Comparison of ENCODE assay signal across 1 cellular context in genomic region chr11:73760680-73761402, GRCh38.
TF ChIP-seq lines count a peak whose summit lies in the region.

RAB6A (minus strand) TSS chr11:73761074; CDS start chr11:73760635, 439 bp downstream.

TF ChIP-seq in HepG2, 621 proteins besides CTCF, POLR2A, EP300 and RAD21 (continued from another document and continues in another):
- TF ChIP-seq ZNF512 (CRISPR knock-in tag; IDR thresholded peaks at IDR 0.05), result no peak
- TF ChIP-seq ZNF879 (CRISPR knock-in tag; IDR thresholded peaks at IDR 0.05), result 0 out of 2 replicates have a peak, but pooled peaks have one; percentile 27
- TF ChIP-seq ZSCAN5A (CRISPR knock-in tag; IDR thresholded peaks at IDR 0.05; ENCODE audit: borderline replicate concordance), result no peak
- no peak for TF ChIP-seq ZNF274 (CRISPR knock-in tag; IDR thresholded peaks at IDR 0.05)
- no peak for TF ChIP-seq PPARG (CRISPR knock-in tag; conservative IDR thresholded peaks at IDR 0.05)
- no peak for TF ChIP-seq MIER3 (CRISPR knock-in tag; IDR thresholded peaks at IDR 0.05; ENCODE audit: borderline replicate concordance)
- no peak for TF ChIP-seq RNF219 (CRISPR knock-in tag; IDR thresholded peaks at IDR 0.05)
- no peak for TF ChIP-seq ZC3H4 (CRISPR knock-in tag; IDR thresholded peaks at IDR 0.05; ENCODE audit: borderline replicate concordance)
- TF ChIP-seq PREB (CRISPR knock-in tag; IDR thresholded peaks at IDR 0.05), result no peak
- TF ChIP-seq RERE (CRISPR knock-in tag; IDR thresholded peaks at IDR 0.05; ENCODE audit: low read depth), result no peak
- TF ChIP-seq ATAD3A (CRISPR knock-in tag; IDR thresholded peaks at IDR 0.05), result no peak
- TF ChIP-seq SIN3B (IDR thresholded peaks at IDR 0.05; ENCODE audit: low read length), result no peak
- 0 out of 4 replicates have a peak, but pooled peaks of 1 of the 2 experiments have one; percentile 36 for TF ChIP-seq ATF4 (CRISPR knock-in tag; IDR thresholded peaks at IDR 0.05)
- TF ChIP-seq MED1 (CRISPR knock-in tag; IDR thresholded peaks at IDR 0.05), result peak; percentile 41
- no peak for TF ChIP-seq GTF2F1 (IDR thresholded peaks at IDR 0.05; ENCODE audit: low read length)
- TF ChIP-seq DBP (CRISPR knock-in tag; IDR thresholded peaks at IDR 0.05; ENCODE audit: not compliant biosample characterization), result no peak
- TF ChIP-seq FOSL1 (CRISPR knock-in tag; IDR thresholded peaks at IDR 0.05; ENCODE audit: borderline replicate concordance), result no peak
- TF ChIP-seq SRSF4 (IDR thresholded peaks at IDR 0.05; ENCODE audit: low read depth, low read length, poor library complexity, severe bottlenecking), result no peak
- no peak for TF ChIP-seq ZKSCAN5 (CRISPR knock-in tag; IDR thresholded peaks at IDR 0.05)
- TF ChIP-seq ZEB1 (IDR thresholded peaks at IDR 0.05; ENCODE audit: insufficient replicate concordance, low read depth), result no peak
- 0 out of 2 replicates have a peak, but pooled peaks have one; percentile 50 for TF ChIP-seq ZNF446 (CRISPR knock-in tag; IDR thresholded peaks at IDR 0.05)
- no peak; the same call in 1 of the 2 replicates for TF ChIP-seq NFKB2 (CRISPR knock-in tag; IDR thresholded peaks at IDR 0.05; ENCODE audit: borderline replicate concordance)
- no peak for TF ChIP-seq SMAD1 (CRISPR knock-in tag; IDR thresholded peaks at IDR 0.05; ENCODE audit: borderline replicate concordance, low read depth)
- no peak for TF ChIP-seq NR2F2 (IDR thresholded peaks at IDR 0.05; ENCODE audit: borderline replicate concordance, low read depth)
- no peak for TF ChIP-seq ZNF792 (CRISPR knock-in tag; IDR thresholded peaks at IDR 0.05)
- no peak for TF ChIP-seq ZFP37 (CRISPR knock-in tag; IDR thresholded peaks at IDR 0.05; ENCODE audit: borderline replicate concordance)
- TF ChIP-seq IKZF4 (CRISPR knock-in tag; IDR thresholded peaks at IDR 0.05; ENCODE audit: borderline replicate concordance, low read depth, not compliant biosample characterization), result no peak
- no peak for TF ChIP-seq TARDBP (CRISPR knock-in tag; IDR thresholded peaks at IDR 0.05)
- no peak for TF ChIP-seq REXO4 (CRISPR knock-in tag; IDR thresholded peaks at IDR 0.05; ENCODE audit: borderline replicate concordance)
- no peak for TF ChIP-seq ZNF251 (CRISPR knock-in tag; IDR thresholded peaks at IDR 0.05)
- no peak; the same call in 1 of the 2 replicates for TF ChIP-seq ZNF616 (CRISPR knock-in tag; IDR thresholded peaks at IDR 0.05; ENCODE audit: low read depth)
- TF ChIP-seq KDM1A (CRISPR knock-in tag; IDR thresholded peaks at IDR 0.05), result no peak
- peak; percentile 33; the same call in 1 of the 2 replicates for TF ChIP-seq ESRRA (CRISPR knock-in tag; IDR thresholded peaks at IDR 0.05; ENCODE audit: low read depth)
- TF ChIP-seq SRSF1 (optimal IDR thresholded peaks at IDR 0.05; ENCODE audit: low read depth, low read length), result peak; percentile 49
- no peak for TF ChIP-seq JARID2 (CRISPR knock-in tag; IDR thresholded peaks at IDR 0.05; ENCODE audit: insufficient replicate concordance)
- TF ChIP-seq ELF1 (CRISPR knock-in tag; IDR thresholded peaks at IDR 0.05), result peak; percentile 93
- TF ChIP-seq DMAP1 (CRISPR knock-in tag; IDR thresholded peaks at IDR 0.05), result peak; percentile 61
- TF ChIP-seq CC2D1A (CRISPR knock-in tag; IDR thresholded peaks at IDR 0.05), result no peak
- no peak for TF ChIP-seq ZNF101 (CRISPR knock-in tag; IDR thresholded peaks at IDR 0.05; ENCODE audit: borderline replicate concordance, low read depth)
- no peak for TF ChIP-seq CBFB (CRISPR knock-in tag; IDR thresholded peaks at IDR 0.05)
- peak; percentile 72; the same call in 1 of the 2 replicates for TF ChIP-seq SIN3A (IDR thresholded peaks at IDR 0.05; ENCODE audit: borderline replicate concordance, low read depth, low read length)
- no peak for TF ChIP-seq SNAPC2 (CRISPR knock-in tag; IDR thresholded peaks at IDR 0.05)
- TF ChIP-seq ZNF574 (CRISPR knock-in tag; IDR thresholded peaks at IDR 0.05), result peak; percentile 84
- peak; percentile 48 for TF ChIP-seq XRCC5 (optimal IDR thresholded peaks at IDR 0.05; ENCODE audit: low read length)
- TF ChIP-seq PCBP2 (optimal IDR thresholded peaks at IDR 0.05; ENCODE audit: low read depth, low read length, poor library complexity, severe bottlenecking), result no peak
- TF ChIP-seq EZH2 (conservative IDR thresholded peaks at IDR 0.05; ENCODE audit: low read depth, low read length), result no peak
- TF ChIP-seq CHCHD3 (CRISPR knock-in tag; IDR thresholded peaks at IDR 0.05), result no peak
- TF ChIP-seq ZNF496 (CRISPR knock-in tag; IDR thresholded peaks at IDR 0.05; ENCODE audit: insufficient replicate concordance), result no peak
- no peak for TF ChIP-seq ATF5 (CRISPR knock-in tag; IDR thresholded peaks at IDR 0.05; ENCODE audit: low read depth)
- TF ChIP-seq IKZF5 (CRISPR knock-in tag; IDR thresholded peaks at IDR 0.05), result no peak
